1 cellular context compared by ENCODE assay signal in genomic region chr4:18691431-18692200, GRCh38.
TF ChIP-seq lines count a peak whose summit lies in the region.

No MANE protein-coding gene starts in this region.

TF ChIP-seq in WTC11, 78 proteins besides CTCF, POLR2A, EP300 and RAD21 (continued from another document):
- 0 out of 2 replicates have a peak, but pooled peaks have one; percentile 69 for TF ChIP-seq AFF4 (CRISPR knock-in tag; IDR thresholded peaks at IDR 0.05; ENCODE audit: borderline replicate concordance)
- TF ChIP-seq ZNF425 (CRISPR knock-in tag; conservative IDR thresholded peaks at IDR 0.05) = 0 out of 2 replicates have a peak, but pooled peaks have one; percentile 42
- TF ChIP-seq TEAD1 (CRISPR knock-in tag; IDR thresholded peaks at IDR 0.05) = peak; percentile 88; the same call in 1 of the 2 replicates
- TF ChIP-seq USF2 (CRISPR knock-in tag; IDR thresholded peaks at IDR 0.05) = 0 out of 2 replicates have a peak, but pooled peaks have one; percentile 4
- 0 out of 2 replicates have a peak, but pooled peaks have one; percentile 11 for TF ChIP-seq NFE2L1 (CRISPR knock-in tag; IDR thresholded peaks at IDR 0.05)
- TF ChIP-seq ZBTB21 (CRISPR knock-in tag; IDR thresholded peaks at IDR 0.05; ENCODE audit: borderline replicate concordance) = no peak
- no peak for TF ChIP-seq MXD4 (CRISPR knock-in tag; IDR thresholded peaks at IDR 0.05; ENCODE audit: borderline replicate concordance)
- TF ChIP-seq CBFB (CRISPR knock-in tag; IDR thresholded peaks at IDR 0.05; ENCODE audit: low read depth) = 0 out of 2 replicates have a peak, but pooled peaks have one; percentile 28
- TF ChIP-seq ZNF281 (CRISPR knock-in tag; IDR thresholded peaks at IDR 0.05) = peak; percentile 83
- TF ChIP-seq SP1 (CRISPR knock-in tag; conservative IDR thresholded peaks at IDR 0.05) = peak; percentile 25; the same call in 1 of the 2 replicates
- no peak for TF ChIP-seq SMAD3 (CRISPR knock-in tag; IDR thresholded peaks at IDR 0.05; ENCODE audit: borderline replicate concordance)
- TF ChIP-seq E2F4 (CRISPR knock-in tag; IDR thresholded peaks at IDR 0.05; ENCODE audit: borderline replicate concordance, low read depth) = no peak
- TF ChIP-seq SOX15 (CRISPR knock-in tag; IDR thresholded peaks at IDR 0.05) = no peak
- TF ChIP-seq PRRX2 (CRISPR knock-in tag; IDR thresholded peaks at IDR 0.05) = 0 out of 2 replicates have a peak, but pooled peaks have one; percentile 24
- TF ChIP-seq FOXJ3 (CRISPR knock-in tag; IDR thresholded peaks at IDR 0.05; ENCODE audit: borderline replicate concordance) = peak; percentile 90; the same call in 1 of the 2 replicates
- no peak for TF ChIP-seq NR1H2 (CRISPR knock-in tag; IDR thresholded peaks at IDR 0.05)
- peak; percentile 87 for TF ChIP-seq ZNF423 (CRISPR knock-in tag; IDR thresholded peaks at IDR 0.05)
- TF ChIP-seq ZNF396 (CRISPR knock-in tag; IDR thresholded peaks at IDR 0.05; ENCODE audit: borderline replicate concordance) = peak; percentile 2; the same call in 1 of the 2 replicates
- peak; percentile 62; the same call in 1 of the 2 replicates for TF ChIP-seq ETV6 (CRISPR knock-in tag; IDR thresholded peaks at IDR 0.05)
- no peak for TF ChIP-seq JAZF1 (CRISPR knock-in tag; IDR thresholded peaks at IDR 0.05)
- TF ChIP-seq TEAD4 (CRISPR knock-in tag; IDR thresholded peaks at IDR 0.05) = no peak
- peak; percentile 21; the same call in 1 of the 2 replicates for TF ChIP-seq USF1 (CRISPR knock-in tag; IDR thresholded peaks at IDR 0.05)
